ENCODE assay signal across 8 cellular contexts in genomic region chr20:62121776-62122658, GRCh38. TPM values are rescaled to one million over a fixed set of nuclear protein-coding genes. Genes with fewer than 3 reads are reported as not detected.
A peak's percentile ranks its signal among the peaks of the same experiment; 100 is the strongest.
DNase-seq lines count a peak whose midpoint lies in the region; ATAC-seq and TF ChIP-seq lines count a peak whose summit lies in the region.

Gene LSM14B, plus strand, starts transcription at chr20:62122475. Its CDS starts 192 bp downstream, at chr20:62122667.

- ATAC-seq in GM19025 (IDR thresholded peaks at IDR 0.05; ENCODE audit: low read depth, unreplicated experiment) (peak; percentile 75), HG03280 (IDR thresholded peaks at IDR 0.05; ENCODE audit: unreplicated experiment) (peak; percentile 78)

- H3K27me3 ChIP-seq in spleen (replicated peaks in 1 of 7) = peaks cover 0 to 23% (median 0%) of the 10 kb centered on the region in 7 donors

- peaks cover 0 to 31% (median 21%) of the 10 kb centered on the region in 6 donors for H3K36me3 ChIP-seq in spleen

- no peak for TF ChIP-seq CTCF in AG09309 (IDR thresholded peaks at IDR 0.05; ENCODE audit: control insufficient read depth, insufficient read depth, low read depth, low read length, missing control alignments)
- no peak for TF ChIP-seq CTCF in spleen (IDR thresholded peaks at IDR 0.05 in 8 of 11, conservative IDR thresholded peaks at IDR 0.05 in 3 of 11)

- peak within 1 kb of the TSS; percentile 85 for H3K27ac ChIP-seq in caudate nucleus (ENCODE audit: low read depth, low read length)
- peak within 1 kb of the TSS; percentile 70 to 97 (median 94) for H3K27ac ChIP-seq in spleen

- TF ChIP-seq POLR2A in spleen (IDR thresholded peaks at IDR 0.05) = peak in 2 of 3 donors; percentile 12 to 50

- DNase-seq in AG09309 (ENCODE audit: low read depth) (peak; percentile 84), NCI-H345 treated with DMSO at 0.1 percent for 48 hours (lab: John Stamatoyannopoulos, UW; ENCODE audit: unreplicated experiment) (peak; percentile 97), caudate nucleus (lab: John Stamatoyannopoulos, UW) (peak; percentile 41 to 99 (median 93)), inferior parietal cortex (ENCODE audit: extremely low spot score) (peak; percentile 90), spleen (peak; percentile 99)
- DNase-seq in activated CD4-positive, CD25-positive, alpha-beta regulatory T cell (lab: John Stamatoyannopoulos, UW) = peak; percentile 95 to 99 (median 98)

- intact Hi-C loops in spleen (cut with DNase I; ENCODE audit: low total_unique reads) = loop anchor here (5.0 kb wide), 1 partner anchor 55 kb away; the partner anchor contains the start of gene TAF4

- H3K9me3 ChIP-seq in spleen = peaks cover 0 to 3% (median 0%) of the 10 kb centered on the region in 8 donors

- H3K4me3 ChIP-seq in AG09309 (ENCODE audit: control insufficient read depth, low read depth, low read length) (peak within 1 kb of the TSS; percentile 70), spleen (peak within 1 kb of the TSS; percentile 67 to 96 (median 86))

- 0 to 1% (median 0%) methylated on average over 7 to 125 of the region's 125 CpGs for WGBS in spleen, 5 donors

- H3K4me1 ChIP-seq in spleen = peaks cover 7 to 68% (median 36%) of the 10 kb centered on the region in 6 donors

RNA-seq across cellular contexts. Expression of gene LSM14B, which starts in this region (rescaled TPM):
- 10 to 100 TPM; 17.6 to 37.6 (median 31.9) TPM for total RNA-seq in spleen
- 10 to 100 TPM; 14.0 to 20.1 (median 15.0) TPM for polyA plus RNA-seq in spleen

Comparison
In these comparisons a context has a peak if more than half of its experiments do, and no peak if none do; other contexts are left out.
1. Peak in every context shown above with its lines: DNase-seq, ATAC-seq, H3K4me3 ChIP-seq and H3K27ac ChIP-seq.